13 cellular contexts compared by ENCODE assay signal in the genomic region with DNA sequence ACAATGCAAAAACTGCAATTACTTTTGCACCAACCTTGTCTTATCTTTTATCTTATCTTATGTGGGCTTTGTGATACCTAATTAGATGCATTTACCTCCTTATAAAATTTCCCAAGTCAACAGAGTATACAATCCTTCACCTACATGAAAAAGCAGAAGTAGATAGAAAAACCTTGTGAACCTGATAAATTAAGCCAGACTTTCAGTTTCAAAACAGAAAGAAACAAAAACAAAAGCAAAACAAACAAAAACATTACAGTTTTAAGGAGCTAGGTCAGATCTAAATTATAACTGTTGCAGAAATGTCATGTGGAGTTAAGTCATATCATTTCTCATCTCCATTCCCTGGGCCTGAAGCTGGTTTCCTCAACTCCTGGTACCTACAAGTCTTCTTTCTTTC. TPM values are rescaled to one million over a fixed set of nuclear protein-coding genes. Genes with fewer than 3 reads are reported as not detected.
DNase-seq lines count a peak whose midpoint lies in the region; ATAC-seq and TF ChIP-seq lines count a peak whose summit lies in the region.
"Had no signal": no experiment of that assay in that cellular context is flagged by ENCODE, and none has a peak within 500 bp of the region (broad histone marks: within the 10 kb centered on the region; RNA-seq: fewer than 3 reads in every experiment).

No MANE protein-coding gene starts in this region.

- ATAC-seq in GM18868 (IDR thresholded peaks at IDR 0.05; ENCODE audit: unreplicated experiment): peak; percentile 88
- ATAC-seq in GM21515 (IDR thresholded peaks at IDR 0.05; ENCODE audit: unreplicated experiment): peak; percentile 96
- ATAC-seq in HG03025 (IDR thresholded peaks at IDR 0.05; ENCODE audit: low FRiP score, unreplicated experiment): peak; percentile 87
- peak; percentile 85 for ATAC-seq in HG03575 (IDR thresholded peaks at IDR 0.05; ENCODE audit: extremely low read depth, insufficient number of reproducible peaks, low FRiP score, unreplicated experiment)
- no peak for ATAC-seq in upper lobe of right lung
- ATAC-seq in GM23338: no peak
- ATAC-seq: activated T-cell treated with anti-CD3 and anti-CD28 coated beads, Interleukin-2, amount 50 U/mL, for 72 hours; heart left ventricle had no signal

- H3K4me3 ChIP-seq in upper lobe of right lung (no peak overlapping the region), GM23338 (no peak overlapping the region)
- H3K4me3 ChIP-seq: heart left ventricle had no signal

- H2AFZ ChIP-seq in GM23338: no peak overlapping the region

- no peaks in the 10 kb centered on the region for H4K20me1 ChIP-seq in GM23338 (replicated peaks; ENCODE audit: insufficient read depth)

- no peak overlapping the region for H3K27ac ChIP-seq in upper lobe of right lung
- H3K27ac ChIP-seq in GM23338 (ENCODE audit: low read depth): no peak overlapping the region
- H3K27ac ChIP-seq: C4-2B, heart left ventricle had no signal

- no peaks in the 10 kb centered on the region for H3K36me3 ChIP-seq in upper lobe of right lung
- no peaks in the 10 kb centered on the region for H3K36me3 ChIP-seq in GM23338 (ENCODE audit: insufficient read depth)
- H3K36me3 ChIP-seq: heart left ventricle had no signal

- no peak for TF ChIP-seq CTCF in upper lobe of right lung (IDR thresholded peaks at IDR 0.05)
- TF ChIP-seq CTCF in GM23338 (conservative IDR thresholded peaks at IDR 0.05; ENCODE audit: low read depth in 2 of 2): no peak

- no peak for DNase-seq in upper lobe of right lung
- no peak for DNase-seq in NCI-H1694 (lab: John Stamatoyannopoulos, UW)
- DNase-seq in 8988T: no peak
- no peak for DNase-seq in GM23338 (ENCODE audit: low spot score)
- DNase-seq: activated T-cell treated with anti-CD3 and anti-CD28 coated beads, Interleukin-2, amount 50 U/mL, for 72 hours; GDM1; heart left ventricle had no signal

- H3K9me3 Mint-ChIP-seq in GM23338: peaks cover 9% of the 10 kb centered on the region; the same call in 2 of the 3 replicates

- H3K4me2 ChIP-seq in GM23338: no peak overlapping the region

- intact Hi-C loops in upper lobe of right lung (cut with DNase I): no loop called here

- H3K27me3 Mint-ChIP-seq in GM23338 (ENCODE audit: insufficient read depth, low read depth, poor library complexity): no peaks in the 10 kb centered on the region

- H3F3A ChIP-seq in GM23338 (replicated peaks; ENCODE audit: low read depth): no peaks in the 10 kb centered on the region

- H3K9me3 ChIP-seq in upper lobe of right lung: no peaks in the 10 kb centered on the region
- H3K9me3 ChIP-seq: heart left ventricle had no signal

- H3K79me2 ChIP-seq in GM23338 (replicated peaks; ENCODE audit: insufficient read depth): no peaks in the 10 kb centered on the region

- no peak overlapping the region for H3K4me3 Mint-ChIP-seq in GM23338
- H3K4me3 Mint-ChIP-seq: activated T-cell treated with anti-CD3 and anti-CD28 coated beads, Interleukin-2, amount 50 U/mL, for 72 hours had no signal

- H3K36me3 Mint-ChIP-seq in GM23338 (ENCODE audit: low read depth): no peaks in the 10 kb centered on the region

- H3K27me3 ChIP-seq in upper lobe of right lung: no peaks in the 10 kb centered on the region
- no peaks in the 10 kb centered on the region for H3K27me3 ChIP-seq in GM23338 (ENCODE audit: insufficient read depth)
- H3K27me3 ChIP-seq: heart left ventricle had no signal

- H3K4me1 Mint-ChIP-seq in GM23338: no peaks in the 10 kb centered on the region

- no peaks in the 10 kb centered on the region for H3K4me1 ChIP-seq in upper lobe of right lung
- no peaks in the 10 kb centered on the region for H3K4me1 ChIP-seq in GM23338 (ENCODE audit: insufficient read depth)
- H3K4me1 ChIP-seq: heart left ventricle had no signal

- H3K27ac Mint-ChIP-seq in GM23338: no peak overlapping the region
- H3K27ac Mint-ChIP-seq: activated T-cell treated with anti-CD3 and anti-CD28 coated beads, Interleukin-2, amount 50 U/mL, for 72 hours had no signal

- H3K9me2 ChIP-seq in GM23338 (ENCODE audit: insufficient read depth): peaks cover 4% of the 10 kb centered on the region; the same call in 1 of the 2 replicates

TF ChIP-seq in GM23338, 12 proteins besides CTCF, POLR2A, EP300 and RAD21:
- TF ChIP-seq JUNB (IDR thresholded peaks at IDR 0.05; ENCODE audit: unreplicated experiment) (no peak), POLR2AphosphoS5 (IDR thresholded peaks at IDR 0.05; ENCODE audit: low read depth) (no peak), EZH2 (IDR thresholded peaks at IDR 0.05; ENCODE audit: low read depth, unreplicated experiment) (no peak), ZNF462 (CRISPR knock-in tag; IDR thresholded peaks at IDR 0.05) (no peak), ZNF331 (CRISPR knock-in tag; IDR thresholded peaks at IDR 0.05; ENCODE audit: low read depth) (no peak), ZNF114 (CRISPR knock-in tag; IDR thresholded peaks at IDR 0.05) (no peak), EZH2phosphoT487 (IDR thresholded peaks at IDR 0.05; ENCODE audit: unreplicated experiment) (no peak), CREB1 (CRISPR knock-in tag; IDR thresholded peaks at IDR 0.05; ENCODE audit: low read depth) (no peak), NANOG (IDR thresholded peaks at IDR 0.05; ENCODE audit: borderline replicate concordance) (no peak)
- TF ChIP-seq, protein P1, sequence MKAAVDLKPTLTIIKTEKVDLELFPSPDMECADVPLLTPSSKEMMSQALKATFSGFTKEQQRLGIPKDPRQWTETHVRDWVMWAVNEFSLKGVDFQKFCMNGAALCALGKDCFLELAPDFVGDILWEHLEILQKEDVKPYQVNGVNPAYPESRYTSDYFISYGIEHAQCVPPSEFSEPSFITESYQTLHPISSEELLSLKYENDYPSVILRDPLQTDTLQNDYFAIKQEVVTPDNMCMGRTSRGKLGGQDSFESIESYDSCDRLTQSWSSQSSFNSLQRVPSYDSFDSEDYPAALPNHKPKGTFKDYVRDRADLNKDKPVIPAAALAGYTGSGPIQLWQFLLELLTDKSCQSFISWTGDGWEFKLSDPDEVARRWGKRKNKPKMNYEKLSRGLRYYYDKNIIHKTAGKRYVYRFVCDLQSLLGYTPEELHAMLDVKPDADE (IDR thresholded peaks at IDR 0.05): no peak

RNA-seq across cellular contexts. Expression of gene CXXC4, which starts 24.9 kb away (rescaled TPM):
- total RNA-seq in upper lobe of right lung: 0.61 TPM
- 3.0 and 3.9 TPM in 2 replicates for total RNA-seq in GM23338 (2014; rRNA removed; shearing (Covaris generic))
- 1.6 and 4.3 TPM in 2 replicates for polyA plus RNA-seq in GM23338 (2016; fragmentation: Nextera tagmentation; extraction: Ambion mirVana)
- total RNA-seq: M059J had no signal

Comparison
In these comparisons a context has a peak if more than half of its experiments do, and no peak if none do; other contexts are left out.
1. ATAC-seq: peak in GM18868 (single experiment), GM21515 (single experiment), HG03025 (single experiment) and HG03575 (single experiment); none in upper lobe of right lung (single experiment) and GM23338 (single experiment).